8 cellular contexts compared by ENCODE assay signal in the genomic region with DNA sequence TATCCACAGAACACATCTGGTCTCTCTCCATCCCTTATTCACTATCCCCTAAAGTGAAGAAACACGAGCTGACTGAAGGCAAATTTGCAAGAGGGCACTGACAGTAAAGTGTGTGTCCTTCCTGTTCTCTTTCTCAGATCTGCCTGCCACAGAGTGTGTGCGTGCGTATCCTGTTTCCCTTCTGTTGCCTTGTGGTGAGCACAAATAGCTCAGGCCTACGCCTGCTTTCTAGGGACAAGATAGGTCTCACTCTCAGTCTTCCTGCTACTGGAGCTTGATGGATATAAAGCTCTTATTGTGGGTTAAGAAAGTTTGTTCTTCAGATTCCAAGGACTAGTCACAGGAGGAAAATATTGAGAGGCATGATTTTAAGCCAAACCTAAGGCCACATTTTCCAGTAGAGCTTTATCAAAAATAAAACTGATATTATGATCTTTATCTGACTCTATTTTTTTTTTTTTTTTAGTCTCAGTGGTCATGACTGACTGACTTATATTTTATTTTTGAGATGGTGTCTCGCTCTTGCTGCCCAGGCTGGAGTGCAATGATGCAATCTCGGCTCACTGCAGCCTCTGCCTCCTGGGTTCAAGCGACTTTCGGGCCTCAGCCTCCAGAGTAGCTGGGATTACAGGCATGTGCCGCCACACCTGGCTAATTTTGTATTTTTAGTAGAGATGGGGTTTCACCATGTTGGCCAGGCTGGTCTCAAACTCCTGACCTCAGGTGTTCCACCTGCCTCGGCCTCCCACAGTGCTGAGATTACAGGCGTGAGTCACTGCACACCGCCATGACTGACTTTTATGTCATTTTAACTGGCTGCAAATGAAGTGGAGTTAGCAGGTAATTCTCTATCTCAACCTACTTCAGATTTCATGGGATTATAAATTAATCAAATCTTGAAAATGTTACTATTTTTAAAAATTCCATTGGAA.
DNase-seq lines count a peak whose midpoint lies in the region; ATAC-seq and TF ChIP-seq lines count a peak whose summit lies in the region.
"Had no signal": no experiment of that assay in that cellular context is flagged by ENCODE, and none has a peak within 500 bp of the region (broad histone marks: within the 10 kb centered on the region; RNA-seq: fewer than 3 reads in every experiment).

No MANE protein-coding gene starts in this region.

- no peaks in the 10 kb centered on the region for H3K9me3 Mint-ChIP-seq in activated CD4-positive, alpha-beta memory T cell treated with anti-CD3 and anti-CD28 coated beads for 36 hours

- H3K27ac Mint-ChIP-seq in activated CD4-positive, alpha-beta memory T cell treated with anti-CD3 and anti-CD28 coated beads for 36 hours: peak overlapping the region; percentile 58

- no peak overlapping the region for H3K4me3 ChIP-seq in fibroblast of villous mesenchyme (ENCODE audit: low read depth, low read length)
- H3K4me3 ChIP-seq: breast epithelium had no signal

- H3K4me3 Mint-ChIP-seq in activated CD4-positive, alpha-beta memory T cell treated with anti-CD3 and anti-CD28 coated beads for 36 hours: no peak overlapping the region

- CTCF ChIA-PET in activated CD4-positive, alpha-beta memory T cell treated with anti-CD3 and anti-CD28 coated beads for 36 hours (lab: Charles Lee): interaction anchor here (1.0 to 1.2 kb wide), 2 partner anchors 14 to 75 kb away, joined by 3 read pairs; no protein-coding TSS in a partner anchor

- H3K27me3 Mint-ChIP-seq in activated CD4-positive, alpha-beta memory T cell treated with anti-CD3 and anti-CD28 coated beads for 36 hours: no peaks in the 10 kb centered on the region

- peak; percentile 99 for ATAC-seq in GM18505 (IDR thresholded peaks at IDR 0.05; ENCODE audit: unreplicated experiment)
- ATAC-seq in GM21737 (IDR thresholded peaks at IDR 0.05; ENCODE audit: unreplicated experiment): peak; percentile 99

- POLR2A ChIA-PET in activated CD4-positive, alpha-beta memory T cell treated with anti-CD3 and anti-CD28 coated beads for 36 hours (lab: Charles Lee): no interaction called here

- H3K36me3 Mint-ChIP-seq in activated CD4-positive, alpha-beta memory T cell treated with anti-CD3 and anti-CD28 coated beads for 36 hours: no peaks in the 10 kb centered on the region

- peak; percentile 34 for TF ChIP-seq POLR2A in GM18505 (IDR thresholded peaks at IDR 0.05; ENCODE audit: borderline replicate concordance, extremely low read depth, insufficient read depth, insufficient read length)

- DNase-seq in KG1 (lab: John Stamatoyannopoulos, UW) (peak; percentile 34), fibroblast of villous mesenchyme (ENCODE audit: low read depth) (peak; percentile 75), NCI-H1694 (lab: John Stamatoyannopoulos, UW) (no peak)
- peak; percentile 76 for DNase-seq in activated CD4-positive, alpha-beta memory T cell treated with anti-CD3 and anti-CD28 coated beads for 36 hours
- DNase-seq in stimulated activated CD4-positive, alpha-beta T cell treated with anti-CD3 and anti-CD28 coated beads, TNF-alpha, amount 100 ng/mL, for 48 hours (ENCODE audit: low read depth in 3 of 3): peak; percentile 11 to 26 (median 22)

- TF ChIP-seq CTCF in fibroblast of villous mesenchyme (IDR thresholded peaks at IDR 0.05; ENCODE audit: insufficient read depth, low read depth, low read length): no peak

- H3K4me1 Mint-ChIP-seq in activated CD4-positive, alpha-beta memory T cell treated with anti-CD3 and anti-CD28 coated beads for 36 hours (ENCODE audit: low read depth): peaks cover 24% of the 10 kb centered on the region

- intact Hi-C loops in activated CD4-positive, alpha-beta memory T cell treated with anti-CD3 and anti-CD28 coated beads for 36 hours (cut with micrococcal nuclease): loop anchor here (10.0 kb wide), 2 partner anchors 136 to 396 kb away; a partner anchor contains a TSS
